Comparison of ENCODE assay signal across 21 cellular contexts in genomic region chr6:100865525-100865924, GRCh38. TPM values are rescaled to one million over a fixed set of nuclear protein-coding genes. Genes with fewer than 3 reads are reported as not detected.
DNase-seq lines count a peak whose midpoint lies in the region; ATAC-seq, FAIRE-seq and TF ChIP-seq lines count a peak whose summit lies in the region.
"Had no signal": no experiment of that assay in that cellular context is flagged by ENCODE, and none has a peak within 500 bp of the region (broad histone marks: within the 10 kb centered on the region; RNA-seq: fewer than 3 reads in every experiment).

No MANE protein-coding gene starts in this region.

- CTCF ChIA-PET in A549 (lab: Yijun Ruan, JAX), result no interaction called here
- CTCF ChIA-PET in IMR-90 (lab: Yijun Ruan, JAX), result no interaction called here

- no peak overlapping the region for H2AFZ ChIP-seq in IMR-90 (replicated peaks; ENCODE audit: low read length, poor library complexity)

- intact Hi-C loops in IMR-90 (cut with micrococcal nuclease), result no loop called here
- intact Hi-C loops in kidney (cut with DNase I), result no loop called here

- H3K36me3 ChIP-seq in IMR-90 (ENCODE audit: control insufficient read depth, insufficient read depth, low read length) (peaks cover 8% of the 10 kb centered on the region), small intestine (ENCODE audit: control insufficient read depth in 2 of 2, insufficient read depth in 2 of 2, low read length in 2 of 2) (peaks cover 0 to 2% of the 10 kb centered on the region in 2 donors), kidney (ENCODE audit: control insufficient read depth in 1 of 2, insufficient read depth in 2 of 2, low read length in 2 of 2) (peaks cover 2 to 4% of the 10 kb centered on the region in 2 donors)

- H3K4me3 ChIP-seq in A549 (no peak overlapping the region), IMR-90 (ENCODE audit: insufficient read depth, low read depth, low read length) (no peak overlapping the region), small intestine (ENCODE audit: low read depth in 1 of 2, low read length in 2 of 2) (no peak overlapping the region), kidney (ENCODE audit: low read length in 2 of 2) (no peak overlapping the region)
- H3K4me3 ChIP-seq: BLaER1 treated with 17β-estradiol and CSF1 and Interleukin-3, amounts not matched to agents 10 nM and 100 nM had no signal

- no peak overlapping the region for H4K8ac ChIP-seq in IMR-90 (ENCODE audit: low read depth in 2 of 2, low read length in 2 of 2)

- no peak for TF ChIP-seq RAD21 in A549 (conservative IDR thresholded peaks at IDR 0.05 in 1 of 2, IDR thresholded peaks at IDR 0.05 in 1 of 2)
- no peak for TF ChIP-seq RAD21 in IMR-90 (IDR thresholded peaks at IDR 0.05; ENCODE audit: low read length)

- no peaks in the 10 kb centered on the region for H3K4me1 ChIP-seq in A549
- no peaks in the 10 kb centered on the region for H3K4me1 ChIP-seq in IMR-90 (ENCODE audit: control insufficient read depth, insufficient read depth, low read length)
- H3K4me1 ChIP-seq in small intestine (ENCODE audit: control insufficient read depth in 2 of 2, insufficient read depth in 1 of 2, low read depth in 1 of 2, low read length in 1 of 2), result no peaks in the 10 kb centered on the region
- no peaks in the 10 kb centered on the region for H3K4me1 ChIP-seq in kidney (ENCODE audit: control insufficient read depth in 1 of 2, insufficient read depth in 1 of 2, low read depth in 1 of 2, low read length in 2 of 2)
- H3K4me1 ChIP-seq: BLaER1 treated with 17β-estradiol and CSF1 and Interleukin-3, amounts not matched to agents 10 nM and 100 nM; Caco-2 had no signal

- H3K14ac ChIP-seq in IMR-90 (replicated peaks; ENCODE audit: low read depth, low read length), result no peak overlapping the region

- no peak overlapping the region for H3K18ac ChIP-seq in IMR-90 (ENCODE audit: low read depth, low read length)

- no peak overlapping the region for H3K4ac ChIP-seq in IMR-90 (ENCODE audit: low read depth, low read length)

- H3K27me3 ChIP-seq in IMR-90 (ENCODE audit: control insufficient read depth, insufficient read depth, low read length) (no peaks in the 10 kb centered on the region), small intestine (ENCODE audit: control insufficient read depth in 2 of 2, insufficient read depth in 2 of 2, low read length in 2 of 2) (no peaks in the 10 kb centered on the region)
- H3K27me3 ChIP-seq: BLaER1 treated with 17β-estradiol and CSF1 and Interleukin-3, amounts not matched to agents 10 nM and 100 nM had no signal

- H3K56ac ChIP-seq in IMR-90 (ENCODE audit: extremely low read depth, insufficient read depth, low read length), result no peak overlapping the region

- no peak overlapping the region for H4K91ac ChIP-seq in IMR-90 (ENCODE audit: insufficient read depth, low read depth, low read length)

- no peak overlapping the region for H2AK5ac ChIP-seq in IMR-90 (ENCODE audit: low read depth, low read length)

- POLR2A ChIA-PET in A549 (lab: Yijun Ruan, JAX), result no interaction called here
- POLR2A ChIA-PET in IMR-90 (lab: Charles Lee; ENCODE audit: unreplicated experiment), result no interaction called here

- peaks cover 61% of the 10 kb centered on the region for H3K36me3 Mint-ChIP-seq in T-helper 2 cell treated with Interferon-gamma antibody and Interleukin-4, amounts not matched to agents 5 μg/mL and 100 μg/mL, for 36 hours (ENCODE audit: low read depth)

- no peak overlapping the region for H3K4me2 ChIP-seq in A549
- no peak overlapping the region for H3K4me2 ChIP-seq in IMR-90 (ENCODE audit: low read depth, low read length)
- H3K4me2 ChIP-seq: BLaER1 treated with 17β-estradiol and CSF1 and Interleukin-3, amounts not matched to agents 10 nM and 100 nM had no signal

- H3K9me1 ChIP-seq in IMR-90 (ENCODE audit: insufficient read depth, low read length), result peaks cover 2% of the 10 kb centered on the region; the same call in 1 of the 2 replicates

- no peak overlapping the region for H4K5ac ChIP-seq in IMR-90 (ENCODE audit: low read depth, low read length)

- TF ChIP-seq POLR2A in A549 (IDR thresholded peaks at IDR 0.05; ENCODE audit: low read length), result no peak
- TF ChIP-seq POLR2A in IMR-90 (IDR thresholded peaks at IDR 0.05; ENCODE audit: low read depth, low read length), result no peak

- no peak overlapping the region for H3K27ac Mint-ChIP-seq in T-helper 2 cell treated with Interferon-gamma antibody and Interleukin-4, amounts not matched to agents 5 μg/mL and 100 μg/mL, for 36 hours
- H3K27ac Mint-ChIP-seq: B cell; CD4-positive, alpha-beta T cell; CD8-positive, alpha-beta T cell had no signal

- dilution Hi-C loops in IMR-90 (cut with HindIII; ENCODE audit: low sequenced_read_pairs, unreplicated experiment), result no loop called here

- no peaks in the 10 kb centered on the region for H3K9me3 Mint-ChIP-seq in T-helper 2 cell treated with Interferon-gamma antibody and Interleukin-4, amounts not matched to agents 5 μg/mL and 100 μg/mL, for 36 hours
- H3K9me3 Mint-ChIP-seq: CD4-positive, alpha-beta T cell; CD8-positive, alpha-beta T cell had no signal

- peaks cover under 1% of the 10 kb centered on the region; the same call in 1 of the 2 replicates for H4K20me1 ChIP-seq in IMR-90 (ENCODE audit: insufficient read depth, low read length)

- no peak overlapping the region for H2BK15ac ChIP-seq in IMR-90 (ENCODE audit: low read depth, low read length)

- 94% methylated on average over 2 of the region's 2 CpGs for WGBS in A549 (ENCODE audit: missing lambda C conversion rate)
- no CpG with 5 or more reads among the region's 2 CpGs for WGBS in IMR-90 (ENCODE audit: extremely low coverage in 2 of 2, insufficient read length in 1 of 2), 2 experiments
- WGBS in small intestine, 3 donors, result 20 to 69% (median 52%) methylated on average over 2 of the region's 2 CpGs

- H3K4me3 Mint-ChIP-seq in T-helper 2 cell treated with Interferon-gamma antibody and Interleukin-4, amounts not matched to agents 5 μg/mL and 100 μg/mL, for 36 hours, result no peak overlapping the region
- H3K4me3 Mint-ChIP-seq: B cell; CD4-positive, alpha-beta T cell; CD8-positive, alpha-beta T cell had no signal

- no peak for TF ChIP-seq EP300 in A549 (IDR thresholded peaks at IDR 0.05)

- H3K4me1 Mint-ChIP-seq in T-helper 2 cell treated with Interferon-gamma antibody and Interleukin-4, amounts not matched to agents 5 μg/mL and 100 μg/mL, for 36 hours (ENCODE audit: low read depth), result peaks cover 10% of the 10 kb centered on the region

- no peak overlapping the region for H2AK9ac ChIP-seq in IMR-90 (replicated peaks; ENCODE audit: low read depth, low read length, poor library complexity)

- no peak overlapping the region for H2BK120ac ChIP-seq in IMR-90 (ENCODE audit: low read depth, low read length)

- no peak for FAIRE-seq in A549 (lab: Jason Lieb, UNC)
- peak; percentile 30 for FAIRE-seq in small intestine (lab: Jason Lieb, UNC)
- no peak for FAIRE-seq in kidney (lab: Jason Lieb, UNC)
- FAIRE-seq: A204.1, D721Med, G401.6, GM12891, GM19239 had no signal

- H2BK20ac ChIP-seq in IMR-90 (ENCODE audit: low read depth, low read length), result no peak overlapping the region

- H3K23ac ChIP-seq in IMR-90 (ENCODE audit: low read depth, low read length), result no peak overlapping the region

- H3K27ac ChIP-seq in A549 (no peak overlapping the region), IMR-90 (ENCODE audit: insufficient read depth, low read length) (no peak overlapping the region), small intestine (ENCODE audit: low read depth in 1 of 2, low read length in 1 of 2) (no peak overlapping the region), kidney (ENCODE audit: low read depth in 2 of 2, low read length in 2 of 2) (no peak overlapping the region)
- H3K27ac ChIP-seq: BLaER1 treated with 17β-estradiol and CSF1 and Interleukin-3, amounts not matched to agents 10 nM and 100 nM; C4-2B had no signal

- no peaks in the 10 kb centered on the region for H3K9me3 ChIP-seq in A549
- H3K9me3 ChIP-seq in IMR-90 (ENCODE audit: control insufficient read depth, insufficient read depth, low read length), result no peaks in the 10 kb centered on the region
- no peaks in the 10 kb centered on the region for H3K9me3 ChIP-seq in small intestine (ENCODE audit: control insufficient read depth, low read depth)
- H3K9me3 ChIP-seq in kidney (ENCODE audit: control insufficient read depth in 1 of 2, low read length in 2 of 2), result no peaks in the 10 kb centered on the region
- H3K9me3 ChIP-seq: BLaER1 treated with 17β-estradiol and CSF1 and Interleukin-3, amounts not matched to agents 10 nM and 100 nM; Caco-2 had no signal

- no peak overlapping the region for H2BK5ac ChIP-seq in IMR-90 (ENCODE audit: low read depth, low read length, poor library complexity, severe bottlenecking)

- no peak for ATAC-seq in A549
- no peak for ATAC-seq in IMR-90 (ENCODE audit: low read depth)
- ATAC-seq: CD8-positive, alpha-beta T cell had no signal

- no peaks in the 10 kb centered on the region for H3K27me3 Mint-ChIP-seq in T-helper 2 cell treated with Interferon-gamma antibody and Interleukin-4, amounts not matched to agents 5 μg/mL and 100 μg/mL, for 36 hours (ENCODE audit: low read depth)
- H3K27me3 Mint-ChIP-seq: B cell; CD4-positive, alpha-beta T cell had no signal

- in situ Hi-C loops in IMR-90 (cut with MboI; ENCODE audit: low sequenced_read_pairs), result no loop called here

- H3K79me1 ChIP-seq in IMR-90 (ENCODE audit: low read depth in 1 of 2, low read length in 2 of 2), result peaks cover 14 to 16% of the 10 kb centered on the region in 2 experiments; a peak in 3 of 4 replicates

- no peak overlapping the region for H3K9ac ChIP-seq in IMR-90 (ENCODE audit: low read depth, low read length)
- no peak overlapping the region for H3K9ac ChIP-seq in kidney (ENCODE audit: low read length in 2 of 2)
- H3K9ac ChIP-seq: BLaER1 treated with 17β-estradiol and CSF1 and Interleukin-3, amounts not matched to agents 10 nM and 100 nM had no signal

- no peak for TF ChIP-seq CTCF in A549 (IDR thresholded peaks at IDR 0.05)
- no peak for TF ChIP-seq CTCF in IMR-90 (conservative IDR thresholded peaks at IDR 0.05; ENCODE audit: low read depth, low read length)
- TF ChIP-seq CTCF in kidney (IDR thresholded peaks at IDR 0.05; ENCODE audit: borderline replicate concordance, extremely low read depth, insufficient read depth), result no peak

- no peak for DNase-seq in A549 (ENCODE audit: low read depth in 1 of 2, low spot score in 1 of 2)
- DNase-seq in IMR-90, result no peak
- no peak for DNase-seq in small intestine
- no peak for DNase-seq in T-helper 2 cell treated with Interferon-gamma antibody and Interleukin-4, amounts not matched to agents 5 μg/mL and 100 μg/mL, for 36 hours (ENCODE audit: low spot score)
- no peak for DNase-seq in kidney
- DNase-seq: 8988T; AML-193; Caco-2; Calu3; CD4-positive, alpha-beta T cell; CD8-positive, alpha-beta T cell; DMS79 treated with DMSO at 0.1 percent for 48 hours; GF-D8 had no signal

- no TSS peak for BruUV-seq in IMR-90 (replicated peaks; lab: Mats Ljungman, UMichigan)

RNA-seq across cellular contexts. Expression of gene ASCC3, which starts 15.6 kb away (rescaled TPM):
- polyA plus RNA-seq in A549 (2011; rRNA removed), result 35.3 and 41.7 TPM in 2 replicates
- 7.8 and 8.1 TPM in 2 replicates for polyA plus RNA-seq in A549 (2012; cell fraction: cytosol; rRNA removed)
- polyA plus RNA-seq in A549 (2012; cell fraction: nucleus; rRNA removed), result 7.2 and 8.0 TPM in 2 replicates
- polyA plus RNA-seq in A549 (2017; fragmentation: RNase III; extraction: RNeasy Plus Mini Kit Qiagen cat#74134 plus additional on column Dnase treatment), result 17.4 to 21.4 TPM (median 21.1 TPM) in 3 replicates
- 34.6 and 42.2 TPM in 2 replicates for polyA minus RNA-seq in A549 (2011; rRNA and poly(A)+ RNA removed)
- total RNA-seq in IMR-90 (2012; rRNA removed), result 104 and 155 TPM in 2 replicates
- 22.4 and 25.8 TPM in 2 replicates for polyA plus RNA-seq in IMR-90 (2012; rRNA removed)
- polyA plus RNA-seq in IMR-90 (2012; cell fraction: cytosol; rRNA removed), result 4.5 and 5.9 TPM in 2 replicates
- 6.1 and 32.5 TPM in 2 replicates for polyA plus RNA-seq in IMR-90 (2012; cell fraction: nucleus; rRNA removed; ENCODE audit: low replicate concordance)
- 10 to 100 TPM in 1 of 3 donors, 1 to 10 TPM in 2; 6.8 to 18.1 (median 9.2) TPM for polyA plus RNA-seq in small intestine
- 31.7 TPM for total RNA-seq in kidney
- polyA plus RNA-seq in kidney (ENCODE audit: insufficient read depth, low read depth, low replicate concordance), result 7.7 TPM
